Comparison of ENCODE assay signal across 10 cellular contexts in the genomic region with DNA sequence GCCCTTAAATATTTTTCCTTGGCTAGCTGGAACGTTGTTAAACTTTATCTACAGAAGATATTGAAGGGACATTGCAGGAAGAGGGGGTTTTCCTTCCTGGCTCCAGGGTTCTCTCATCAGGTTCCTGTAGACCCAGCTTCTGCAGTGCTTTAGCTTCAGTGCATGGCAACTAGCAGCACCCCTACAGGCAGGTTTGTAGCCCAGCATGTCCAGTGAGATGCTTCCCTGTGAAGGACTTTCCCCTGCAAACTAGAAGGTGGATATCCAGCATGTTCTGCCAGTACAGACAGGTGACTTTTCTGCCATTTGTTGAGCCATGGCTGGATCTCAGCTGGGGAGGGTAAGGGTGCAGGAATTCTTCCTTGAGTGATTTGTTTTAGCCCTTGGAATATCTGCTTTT. TPM values are rescaled to one million over a fixed set of nuclear protein-coding genes. Genes with fewer than 3 reads are reported as not detected.
A peak's percentile ranks its signal among the peaks of the same experiment; 100 is the strongest.
DNase-seq lines count a peak whose midpoint lies in the region; ATAC-seq and TF ChIP-seq lines count a peak whose summit lies in the region.
"Had no signal": no experiment of that assay in that cellular context is flagged by ENCODE, and none has a peak within 500 bp of the region (broad histone marks: within the 10 kb centered on the region; RNA-seq: fewer than 3 reads in every experiment).

No MANE protein-coding gene starts in this region.

- TF ChIP-seq RAD21 in HCT116 (IDR thresholded peaks at IDR 0.05; ENCODE audit: low read depth), result no peak

- H3K9me3 ChIP-seq in HCT116 (ENCODE audit: control insufficient read depth in 1 of 2, insufficient read depth in 1 of 2, low read depth in 1 of 2, low read length in 2 of 2), result no peaks in the 10 kb centered on the region

- BruUV-seq in HCT116 (replicated peaks; lab: Mats Ljungman, UMichigan), result no TSS peak

- no peak overlapping the region for H2AFZ ChIP-seq in HCT116 (ENCODE audit: low read depth, low read length, poor library complexity, severe bottlenecking)

- DNase-seq in AG09309 (ENCODE audit: low read depth), result no peak
- peak; percentile 19 for DNase-seq in HCT116 (ENCODE audit: low read depth, low spot score)
- peak; percentile 46 for DNase-seq in SHP77 treated with DMSO at 0.1 percent for 48 hours (lab: John Stamatoyannopoulos, UW)
- peak; percentile 14 for DNase-seq in fibroblast of the aortic adventitia (ENCODE audit: low read depth)
- DNase-seq in T-helper 9 cell, result no peak
- DNase-seq in sciatic nerve (ENCODE audit: low spot score), result no peak
- DNase-seq in activated CD4-positive, alpha-beta T cell treated with anti-CD3 and anti-CD28 coated beads, Interleukin-2, amount 10 ng/mL, durations not matched to agents 24 days and 14 days, result no peak
- DNase-seq: activated CD4-positive, alpha-beta T cell treated with anti-CD3 and anti-CD28 coated beads for 36 hours; natural killer cell had no signal

- no peaks in the 10 kb centered on the region for H3K4me1 ChIP-seq in HCT116 (ENCODE audit: control insufficient read depth in 1 of 2, insufficient read depth in 2 of 2, low read length in 2 of 2)

- H3K27ac ChIP-seq in HCT116 (ENCODE audit: low read depth, low read length), result no peak overlapping the region

- peak; percentile 37 for TF ChIP-seq CTCF in AG09309 (IDR thresholded peaks at IDR 0.05; ENCODE audit: control insufficient read depth, insufficient read depth, low read depth, low read length, missing control alignments)
- TF ChIP-seq CTCF in HCT116 (IDR thresholded peaks at IDR 0.05 in 2 of 3, conservative IDR thresholded peaks at IDR 0.05 in 1 of 3; ENCODE audit: borderline replicate concordance in 1 of 3, insufficient read depth in 1 of 3, low read depth in 2 of 3, low read length in 2 of 3), result peak in 2 of 3 experiments; percentile 47 to 63; a peak in 4 of 6 replicates
- peak; percentile 56 for TF ChIP-seq CTCF in fibroblast of the aortic adventitia (IDR thresholded peaks at IDR 0.05; ENCODE audit: insufficient read depth, low read length)

- peaks cover 12% of the 10 kb centered on the region for H3K27me3 Mint-ChIP-seq in activated CD4-positive, alpha-beta T cell treated with anti-CD3 and anti-CD28 coated beads, Interleukin-2, amount 10 ng/mL, durations not matched to agents 24 days and 14 days

- no peaks in the 10 kb centered on the region for H3K36me3 ChIP-seq in HCT116 (ENCODE audit: control insufficient read depth in 1 of 2, insufficient read depth in 2 of 2, low read length in 2 of 2)

- H3K4me3 Mint-ChIP-seq in activated CD4-positive, alpha-beta T cell treated with anti-CD3 and anti-CD28 coated beads, Interleukin-2, amount 10 ng/mL, durations not matched to agents 24 days and 14 days, result no peak overlapping the region
- H3K4me3 Mint-ChIP-seq: activated CD4-positive, alpha-beta T cell treated with anti-CD3 and anti-CD28 coated beads for 36 hours; natural killer cell had no signal

- no peaks in the 10 kb centered on the region for H3K9me2 ChIP-seq in HCT116 (ENCODE audit: insufficient read depth)

- CTCF ChIA-PET in HCT116 (lab: Charles Lee), result interaction anchor here (0.9 to 1.1 kb wide), 3 partner anchors 12 to 154 kb away, joined by 3 read pairs; no protein-coding TSS in a partner anchor

- no peaks in the 10 kb centered on the region for H3K79me2 ChIP-seq in HCT116 (ENCODE audit: insufficient read depth, low read length)

- no peak for TF ChIP-seq POLR2A in HCT116 (IDR thresholded peaks at IDR 0.05; ENCODE audit: borderline replicate concordance, extremely low read depth, insufficient read depth, insufficient read length)

- H4K20me1 ChIP-seq in HCT116 (ENCODE audit: insufficient read depth), result no peaks in the 10 kb centered on the region

- peaks cover 18% of the 10 kb centered on the region for H3K36me3 Mint-ChIP-seq in activated CD4-positive, alpha-beta T cell treated with anti-CD3 and anti-CD28 coated beads, Interleukin-2, amount 10 ng/mL, durations not matched to agents 24 days and 14 days (ENCODE audit: low read depth)
- H3K36me3 Mint-ChIP-seq: natural killer cell had no signal

- no peak overlapping the region for H3K4me2 ChIP-seq in HCT116 (ENCODE audit: low read length)

- RAD21 ChIA-PET in HCT116 (lab: Charles Lee; ENCODE audit: low non-redundant PET in 1 of 2, low total read pairs in 2 of 2, uncharacterized antibody in 2 of 2, unreplicated experiment in 2 of 2), result interaction anchor here in 1 of 2 experiments (1.0 kb wide), 1 partner anchor 82 kb away, joined by 4 read pairs; a partner anchor contains a TSS

- H3K4me1 Mint-ChIP-seq in activated CD4-positive, alpha-beta T cell treated with anti-CD3 and anti-CD28 coated beads, Interleukin-2, amount 10 ng/mL, durations not matched to agents 24 days and 14 days, result peaks cover 4% of the 10 kb centered on the region

- ATAC-seq in HCT116 (peak; percentile 91), GM21390 (IDR thresholded peaks at IDR 0.05; ENCODE audit: unreplicated experiment) (no peak), sciatic nerve (no peak)
- ATAC-seq: activated CD4-positive, alpha-beta T cell treated with anti-CD3 and anti-CD28 coated beads for 36 hours; natural killer cell had no signal

- no peaks in the 10 kb centered on the region for H3K27me3 ChIP-seq in HCT116 (ENCODE audit: insufficient read depth, low read length)

- no peak overlapping the region for H3K4me3 ChIP-seq in AG09309 (ENCODE audit: control insufficient read depth, low read depth, low read length)
- no peak overlapping the region for H3K4me3 ChIP-seq in HCT116 (replicated peaks in 1 of 2; ENCODE audit: low read depth in 1 of 2, low read length in 2 of 2)
- no peak overlapping the region for H3K4me3 ChIP-seq in fibroblast of the aortic adventitia (ENCODE audit: low read depth, low read length)

- POLR2A ChIA-PET in HCT116 (lab: Charles Lee), result interaction anchor here (0.6 to 1.2 kb wide), 2 partner anchors 82 to 142 kb away, joined by 3 read pairs; a partner anchor contains a TSS

- H3K9me3 Mint-ChIP-seq in activated CD4-positive, alpha-beta T cell treated with anti-CD3 and anti-CD28 coated beads, Interleukin-2, amount 10 ng/mL, durations not matched to agents 24 days and 14 days, result peaks cover 24% of the 10 kb centered on the region

- no peak overlapping the region for H3K9ac ChIP-seq in HCT116 (ENCODE audit: low read length)

- intact Hi-C loops in HCT116 (cut with micrococcal nuclease), result no loop called here
- intact Hi-C loops in sciatic nerve (cut with DNase I), result no loop called here
- intact Hi-C loops in activated CD4-positive, alpha-beta T cell treated with anti-CD3 and anti-CD28 coated beads, Interleukin-2, amount 10 ng/mL, durations not matched to agents 24 days and 14 days (cut with micrococcal nuclease), result no loop called here

- no peak overlapping the region for H3K27ac Mint-ChIP-seq in activated CD4-positive, alpha-beta T cell treated with anti-CD3 and anti-CD28 coated beads, Interleukin-2, amount 10 ng/mL, durations not matched to agents 24 days and 14 days
- H3K27ac Mint-ChIP-seq: activated CD4-positive, alpha-beta T cell treated with anti-CD3 and anti-CD28 coated beads for 36 hours; natural killer cell had no signal

TF ChIP-seq in HCT116, 20 proteins besides CTCF, POLR2A, EP300 and RAD21 (continues in another document):
- TF ChIP-seq, protein P1, sequence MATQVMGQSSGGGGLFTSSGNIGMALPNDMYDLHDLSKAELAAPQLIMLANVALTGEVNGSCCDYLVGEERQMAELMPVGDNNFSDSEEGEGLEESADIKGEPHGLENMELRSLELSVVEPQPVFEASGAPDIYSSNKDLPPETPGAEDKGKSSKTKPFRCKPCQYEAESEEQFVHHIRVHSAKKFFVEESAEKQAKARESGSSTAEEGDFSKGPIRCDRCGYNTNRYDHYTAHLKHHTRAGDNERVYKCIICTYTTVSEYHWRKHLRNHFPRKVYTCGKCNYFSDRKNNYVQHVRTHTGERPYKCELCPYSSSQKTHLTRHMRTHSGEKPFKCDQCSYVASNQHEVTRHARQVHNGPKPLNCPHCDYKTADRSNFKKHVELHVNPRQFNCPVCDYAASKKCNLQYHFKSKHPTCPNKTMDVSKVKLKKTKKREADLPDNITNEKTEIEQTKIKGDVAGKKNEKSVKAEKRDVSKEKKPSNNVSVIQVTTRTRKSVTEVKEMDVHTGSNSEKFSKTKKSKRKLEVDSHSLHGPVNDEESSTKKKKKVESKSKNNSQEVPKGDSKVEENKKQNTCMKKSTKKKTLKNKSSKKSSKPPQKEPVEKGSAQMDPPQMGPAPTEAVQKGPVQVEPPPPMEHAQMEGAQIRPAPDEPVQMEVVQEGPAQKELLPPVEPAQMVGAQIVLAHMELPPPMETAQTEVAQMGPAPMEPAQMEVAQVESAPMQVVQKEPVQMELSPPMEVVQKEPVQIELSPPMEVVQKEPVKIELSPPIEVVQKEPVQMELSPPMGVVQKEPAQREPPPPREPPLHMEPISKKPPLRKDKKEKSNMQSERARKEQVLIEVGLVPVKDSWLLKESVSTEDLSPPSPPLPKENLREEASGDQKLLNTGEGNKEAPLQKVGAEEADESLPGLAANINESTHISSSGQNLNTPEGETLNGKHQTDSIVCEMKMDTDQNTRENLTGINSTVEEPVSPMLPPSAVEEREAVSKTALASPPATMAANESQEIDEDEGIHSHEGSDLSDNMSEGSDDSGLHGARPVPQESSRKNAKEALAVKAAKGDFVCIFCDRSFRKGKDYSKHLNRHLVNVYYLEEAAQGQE (IDR thresholded peaks at IDR 0.05; ENCODE audit: low read depth), result no peak
- no peak for TF ChIP-seq EZH2phosphoT487 (IDR thresholded peaks at IDR 0.05; ENCODE audit: borderline replicate concordance)
- no peak for TF ChIP-seq EZH2 (IDR thresholded peaks at IDR 0.05)
- TF ChIP-seq SP1 (IDR thresholded peaks at IDR 0.05; ENCODE audit: low read depth), result no peak
- TF ChIP-seq EGR1 (IDR thresholded peaks at IDR 0.05; ENCODE audit: low read depth), result no peak
- no peak for TF ChIP-seq ELF1 (IDR thresholded peaks at IDR 0.05; ENCODE audit: borderline replicate concordance, low read depth)
- TF ChIP-seq CBX3 (IDR thresholded peaks at IDR 0.05; ENCODE audit: low read depth), result no peak
- TF ChIP-seq ZNF274 (IDR thresholded peaks at IDR 0.05; ENCODE audit: low read depth, low read length), result no peak
- TF ChIP-seq ZFX (IDR thresholded peaks at IDR 0.05), result no peak
- no peak for TF ChIP-seq FOSL1 (IDR thresholded peaks at IDR 0.05; ENCODE audit: low read depth)
- TF ChIP-seq SIN3A (IDR thresholded peaks at IDR 0.05; ENCODE audit: low read depth), result no peak
- TF ChIP-seq, protein P2, sequence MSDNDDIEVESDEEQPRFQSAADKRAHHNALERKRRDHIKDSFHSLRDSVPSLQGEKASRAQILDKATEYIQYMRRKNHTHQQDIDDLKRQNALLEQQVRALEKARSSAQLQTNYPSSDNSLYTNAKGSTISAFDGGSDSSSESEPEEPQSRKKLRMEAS (IDR thresholded peaks at IDR 0.05), result no peak

RNA-seq across cellular contexts. Expression of a gene that starts 10.4 kb away (rescaled TPM):
- total RNA-seq in HCT116 (2021; ENCODE audit: unreplicated experiment), result 0.25 TPM
- 0.01 and 0.04 TPM in 2 replicates for polyA plus RNA-seq in HCT116 (2012)
- 5.1 and 5.6 TPM in 2 replicates for total RNA-seq in fibroblast of the aortic adventitia (ENCODE audit: low replicate concordance)
- total RNA-seq in sciatic nerve, result 10.4 TPM
- total RNA-seq in activated CD4-positive, alpha-beta T cell treated with anti-CD3 and anti-CD28 coated beads, Interleukin-2, amount 10 ng/mL, durations not matched to agents 24 days and 14 days, result 7.4 and 7.5 TPM in 2 replicates

Comparison
In these comparisons a context has a peak if more than half of its experiments do, and no peak if none do; other contexts are left out.
1. DNase-seq: peak in HCT116 (single experiment), SHP77 treated with DMSO at 0.1 percent for 48 hours (single experiment) and fibroblast of the aortic adventitia (single experiment); none in AG09309 (single experiment), T-helper 9 cell (single experiment), sciatic nerve (single experiment) and activated CD4-positive, alpha-beta T cell treated with anti-CD3 and anti-CD28 coated beads, Interleukin-2, amount 10 ng/mL, durations not matched to agents 24 days and 14 days (single experiment).
2. Peak in every context shown above with its lines, with median percentiles within 50 percentile points of each other: CTCF ChIP-seq.